ENCODE assay signal across 24 cellular contexts in genomic region chr3:175493296-175493695, GRCh38.
"Had no signal": no experiment of that assay in that cellular context is flagged by ENCODE, and none has a peak within 500 bp of the region (broad histone marks: within the 10 kb centered on the region; RNA-seq: fewer than 3 reads in every experiment).

No MANE protein-coding gene starts in this region.

- DNase-seq: activated CD4-positive, alpha-beta T cell treated with anti-CD3 and anti-CD28 coated beads, Interleukin-2, amount 10 ng/mL, durations not matched to agents 7 days and 5 days; activated CD8-positive, alpha-beta memory T cell treated with anti-CD3 and anti-CD28 coated beads, Interleukin-2, amount 50 U/mL, for 4 hours; activated CD8-positive, alpha-beta T cell treated with anti-CD3 and anti-CD28 coated beads, Interleukin-2, amount 10 ng/mL, durations not matched to agents 7 days and 5 days; activated effector memory CD4-positive, alpha-beta T cell treated with Interleukin-2 at 50 U/mL for 16 hours; activated naive CD4-positive, alpha-beta T cell treated with anti-CD3 and anti-CD28 coated beads, Interleukin-2, amount 10 ng/mL, durations not matched to agents 7 days and 5 days; activated naive CD8-positive, alpha-beta T cell treated with anti-CD3 and anti-CD28 coated beads, Interleukin-2, amount 50 U/mL, for 24 hours; activated T-cell treated with anti-CD3 and anti-CD28 coated beads, Interleukin-2, amount 50 U/mL, for 48 hours; aorta; brain microvascular endothelial cell; central memory CD4-positive, alpha-beta T cell; dorsolateral prefrontal cortex; endodermal cell; head of caudate nucleus; left colon; midbrain; nephron progenitor cell; nucleus accumbens; transverse colon; uterus had no signal

- H3K4me3 ChIP-seq: dorsolateral prefrontal cortex, skin epidermis, transverse colon, uterus had no signal

- H3K9me3 Mint-ChIP-seq: activated CD4-positive, alpha-beta T cell treated with anti-CD3 and anti-CD28 coated beads, Interleukin-2, amount 10 ng/mL, durations not matched to agents 7 days and 5 days; activated naive CD4-positive, alpha-beta T cell treated with anti-CD3 and anti-CD28 coated beads, Interleukin-2, amount 10 ng/mL, durations not matched to agents 7 days and 5 days; endodermal cell; nephron progenitor cell; stimulated activated naive CD8-positive, alpha-beta T cell treated with anti-CD3 and anti-CD28 coated beads, Interleukin-15, Interleukin-2, amounts not matched to agents 100 ng/mL and 50 ng/mL, for 24 hours; T-helper 1 cell treated with Interleukin-12 subunit alpha and Interleukin-12 subunit beta and Interleukin-4 antibody, amounts not matched to agents 30 μg/mL and 1 μg/mL, for 36 hours had no signal

- H3K27me3 Mint-ChIP-seq: activated CD4-positive, alpha-beta T cell treated with anti-CD3 and anti-CD28 coated beads, Interleukin-2, amount 10 ng/mL, durations not matched to agents 7 days and 5 days; activated naive CD4-positive, alpha-beta T cell treated with anti-CD3 and anti-CD28 coated beads, Interleukin-2, amount 10 ng/mL, durations not matched to agents 7 days and 5 days; activated naive CD8-positive, alpha-beta T cell treated with anti-CD3 and anti-CD28 coated beads, Interleukin-2, amount 50 U/mL, for 24 hours; stimulated activated naive CD8-positive, alpha-beta T cell treated with anti-CD3 and anti-CD28 coated beads, Interleukin-15, Interleukin-2, amounts not matched to agents 100 ng/mL and 50 ng/mL, for 24 hours had no signal

- H3K4me1 Mint-ChIP-seq: activated naive CD4-positive, alpha-beta T cell treated with anti-CD3 and anti-CD28 coated beads, Interleukin-2, amount 10 ng/mL, durations not matched to agents 7 days and 5 days; activated naive CD8-positive, alpha-beta T cell treated with anti-CD3 and anti-CD28 coated beads, Interleukin-2, amount 50 U/mL, for 24 hours; endodermal cell; nephron progenitor cell had no signal

- H3K27ac ChIP-seq: brain microvascular endothelial cell, dorsolateral prefrontal cortex, epithelial cell of prostate, skin epidermis, transverse colon, uterus had no signal

- H3K36me3 ChIP-seq: brain microvascular endothelial cell, transverse colon, uterus had no signal

- H3K9me3 ChIP-seq: transverse colon, uterus had no signal

- H3K27ac Mint-ChIP-seq: activated CD4-positive, alpha-beta T cell treated with anti-CD3 and anti-CD28 coated beads, Interleukin-2, amount 10 ng/mL, durations not matched to agents 7 days and 5 days; activated CD8-positive, alpha-beta T cell treated with anti-CD3 and anti-CD28 coated beads, Interleukin-2, amount 10 ng/mL, durations not matched to agents 7 days and 5 days; activated naive CD4-positive, alpha-beta T cell treated with anti-CD3 and anti-CD28 coated beads, Interleukin-2, amount 10 ng/mL, durations not matched to agents 7 days and 5 days; activated naive CD8-positive, alpha-beta T cell treated with anti-CD3 and anti-CD28 coated beads, Interleukin-2, amount 50 U/mL, for 24 hours; endodermal cell; nephron progenitor cell; stimulated activated naive CD8-positive, alpha-beta T cell treated with anti-CD3 and anti-CD28 coated beads, Interleukin-15, Interleukin-2, amounts not matched to agents 100 ng/mL and 50 ng/mL, for 24 hours; T-helper 1 cell treated with Interleukin-12 subunit alpha and Interleukin-12 subunit beta and Interleukin-4 antibody, amounts not matched to agents 30 μg/mL and 1 μg/mL, for 36 hours had no signal

- H3K4me1 ChIP-seq: transverse colon, uterus had no signal

- H3K4me3 Mint-ChIP-seq: activated CD4-positive, alpha-beta T cell treated with anti-CD3 and anti-CD28 coated beads, Interleukin-2, amount 10 ng/mL, durations not matched to agents 7 days and 5 days; activated CD8-positive, alpha-beta T cell treated with anti-CD3 and anti-CD28 coated beads, Interleukin-2, amount 10 ng/mL, durations not matched to agents 7 days and 5 days; activated naive CD4-positive, alpha-beta T cell treated with anti-CD3 and anti-CD28 coated beads, Interleukin-2, amount 10 ng/mL, durations not matched to agents 7 days and 5 days; activated naive CD8-positive, alpha-beta T cell treated with anti-CD3 and anti-CD28 coated beads, Interleukin-2, amount 50 U/mL, for 24 hours; endodermal cell; nephron progenitor cell; stimulated activated naive CD8-positive, alpha-beta T cell treated with anti-CD3 and anti-CD28 coated beads, Interleukin-15, Interleukin-2, amounts not matched to agents 100 ng/mL and 50 ng/mL, for 24 hours; T-helper 1 cell treated with Interleukin-12 subunit alpha and Interleukin-12 subunit beta and Interleukin-4 antibody, amounts not matched to agents 30 μg/mL and 1 μg/mL, for 36 hours had no signal

- ATAC-seq: activated CD4-positive, CD25-positive, alpha-beta regulatory T cell treated with anti-CD3 and anti-CD28 coated beads, Interleukin-2, amount 50 U/mL, for 24 hours; activated CD8-positive, alpha-beta T cell treated with anti-CD3 and anti-CD28 coated beads, Interleukin-2, amount 10 ng/mL, durations not matched to agents 7 days and 5 days; activated naive CD8-positive, alpha-beta T cell treated with anti-CD3 and anti-CD28 coated beads, Interleukin-2, amount 50 U/mL, for 24 hours; left colon had no signal

- H3K36me3 Mint-ChIP-seq: activated naive CD4-positive, alpha-beta T cell treated with anti-CD3 and anti-CD28 coated beads, Interleukin-2, amount 10 ng/mL, durations not matched to agents 7 days and 5 days had no signal

- H3K27me3 ChIP-seq: brain microvascular endothelial cell, dorsolateral prefrontal cortex, transverse colon, uterus had no signal
